19 cellular contexts compared by ENCODE assay signal in the genomic region with DNA sequence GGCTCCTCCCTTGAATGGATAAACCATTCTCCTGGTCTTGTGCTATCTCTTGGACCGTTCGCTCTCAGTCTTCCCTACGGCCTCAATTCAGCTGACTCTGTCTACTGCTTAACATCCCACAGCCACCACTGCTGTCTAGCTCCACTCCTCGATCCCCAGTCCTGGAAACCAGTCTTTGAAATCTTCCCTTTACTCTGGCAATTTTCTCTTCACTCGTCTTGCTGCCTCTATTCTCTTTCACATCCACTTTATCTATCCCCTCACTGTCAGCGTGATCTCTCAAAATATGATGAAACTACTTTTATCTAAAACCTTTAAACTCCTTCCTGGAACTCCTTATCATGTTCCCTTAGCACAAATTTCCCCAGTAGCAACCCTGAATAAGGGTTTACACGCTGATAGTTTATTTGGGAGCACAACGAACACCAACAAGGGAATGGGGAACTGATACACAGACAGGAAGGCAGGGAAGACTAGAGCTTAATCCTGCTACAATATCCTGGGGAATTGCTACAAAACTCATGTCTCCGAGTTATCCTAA.
DNase-seq lines count a peak whose midpoint lies in the region; TF ChIP-seq lines count a peak whose summit lies in the region.
"Had no signal": no experiment of that assay in that cellular context is flagged by ENCODE, and none has a peak within 500 bp of the region (broad histone marks: within the 10 kb centered on the region; RNA-seq: fewer than 3 reads in every experiment).

No MANE protein-coding gene starts in this region.

- H3K4me1 Mint-ChIP-seq in activated T-cell treated with anti-CD3 and anti-CD28 coated beads, Interleukin-2, amount 50 U/mL, for 24 hours (ENCODE audit: low read depth) = peaks cover 51% of the 10 kb centered on the region
- peaks cover 55% of the 10 kb centered on the region for H3K4me1 Mint-ChIP-seq in activated naive CD8-positive, alpha-beta T cell (ENCODE audit: low read depth)

- H3K9ac ChIP-seq in Loucy (ENCODE audit: low read depth, low read length, poor library complexity, severe bottlenecking) (no peak overlapping the region), smooth muscle cell (ENCODE audit: low read depth) (no peak overlapping the region)
- H3K9ac ChIP-seq: SK-N-SH had no signal

- WGBS in smooth muscle cell (ENCODE audit: low lambda C conversion rate) = 72% methylated on average over 9 of the region's 9 CpGs

- TF ChIP-seq CTCF in Loucy (conservative IDR thresholded peaks at IDR 0.05; ENCODE audit: low read length) (no peak), smooth muscle cell (IDR thresholded peaks at IDR 0.05; ENCODE audit: borderline replicate concordance, insufficient read depth, poor library complexity, severe bottlenecking) (no peak)

- H4K20me1 ChIP-seq in Loucy (ENCODE audit: insufficient read depth, low read length, poor library complexity, severe bottlenecking) (no peaks in the 10 kb centered on the region), smooth muscle cell (ENCODE audit: low read depth) (no peaks in the 10 kb centered on the region)

- no peak overlapping the region for H3K27ac ChIP-seq in smooth muscle cell (ENCODE audit: low read depth)
- H3K27ac ChIP-seq: esophagus muscularis mucosa, left ventricle myocardium inferior, sigmoid colon, suprapubic skin had no signal

- H3K4me2 ChIP-seq in Loucy (ENCODE audit: low read depth, low read length, poor library complexity, severe bottlenecking) (peak overlapping the region; percentile 71), smooth muscle cell (no peak overlapping the region)
- H3K4me2 ChIP-seq: SK-N-SH had no signal

- H3K36me3 Mint-ChIP-seq in activated T-cell treated with anti-CD3 and anti-CD28 coated beads, Interleukin-2, amount 50 U/mL, for 24 hours (ENCODE audit: low read depth) = peaks cover 1% of the 10 kb centered on the region
- peaks cover 9% of the 10 kb centered on the region for H3K36me3 Mint-ChIP-seq in activated naive CD8-positive, alpha-beta T cell

- H3K27me3 ChIP-seq in Loucy (ENCODE audit: insufficient read depth, low read length, poor library complexity, severe bottlenecking) (no peaks in the 10 kb centered on the region), smooth muscle cell (ENCODE audit: low read depth) (no peaks in the 10 kb centered on the region)
- H3K27me3 ChIP-seq: esophagus muscularis mucosa, Peyer's patch, sigmoid colon, suprapubic skin had no signal

- DNase-seq in activated T-cell treated with anti-CD3 and anti-CD28 coated beads, Interleukin-2, amount 50 U/mL, for 24 hours = no peak
- DNase-seq in activated T-cell treated with anti-CD3 and anti-CD28 coated beads, Interleukin-2, amount 50 U/mL, for 48 hours = no peak
- DNase-seq in smooth muscle cell (lab: John Stamatoyannopoulos, UW; ENCODE audit: unreplicated experiment) = no peak
- no peak for DNase-seq in GM03348 (ENCODE audit: low spot score)
- no peak for DNase-seq in NCI-H446 (lab: John Stamatoyannopoulos, UW)
- DNase-seq in NCI-H2196 treated with DMSO at 0.1 percent for 48 hours (lab: John Stamatoyannopoulos, UW; ENCODE audit: unreplicated experiment) = no peak
- DNase-seq: activated CD8-positive, alpha-beta memory T cell treated with anti-CD3 and anti-CD28 coated beads, Interleukin-2, amount 50 U/mL, for 4 hours; GOT3; left ventricle myocardium inferior; NCI-H2081; NCI-H526 treated with DMSO at 0.1 percent for 48 hours; Peyer's patch; sigmoid colon; SK-N-SH; stimulated activated CD4-positive, alpha-beta T cell treated with anti-CD3 and anti-CD28 coated beads, Interleukin-4, amount 100 ng/mL, for 1 hour had no signal

- H3K79me2 ChIP-seq in Loucy (ENCODE audit: insufficient read depth, low read length) (no peaks in the 10 kb centered on the region), smooth muscle cell (ENCODE audit: low read depth) (no peaks in the 10 kb centered on the region)

- H3K4me1 ChIP-seq in Loucy (ENCODE audit: insufficient read depth, low read length, poor library complexity, severe bottlenecking) (peaks cover 56% of the 10 kb centered on the region), smooth muscle cell (ENCODE audit: low read depth) (no peaks in the 10 kb centered on the region)
- H3K4me1 ChIP-seq: esophagus muscularis mucosa, left ventricle myocardium inferior, sigmoid colon, suprapubic skin had no signal

- H3K36me3 ChIP-seq in Loucy (ENCODE audit: insufficient read depth, low read length) = no peaks in the 10 kb centered on the region
- no peaks in the 10 kb centered on the region for H3K36me3 ChIP-seq in smooth muscle cell (ENCODE audit: low read depth)
- H3K36me3 ChIP-seq: esophagus muscularis mucosa, left ventricle myocardium inferior, Peyer's patch, sigmoid colon, suprapubic skin had no signal

- H3K9me3 ChIP-seq in Loucy (ENCODE audit: insufficient read depth, low read depth, low read length) (no peaks in the 10 kb centered on the region), smooth muscle cell (replicated peaks; ENCODE audit: low read depth) (no peaks in the 10 kb centered on the region)
- H3K9me3 ChIP-seq: esophagus muscularis mucosa, left ventricle myocardium inferior, Peyer's patch, sigmoid colon, SK-N-SH, suprapubic skin had no signal

- peak overlapping the region; percentile 53 for H2AFZ ChIP-seq in Loucy (ENCODE audit: low read length)
- peak overlapping the region; percentile 55 for H2AFZ ChIP-seq in smooth muscle cell (ENCODE audit: low read depth)

- H3K27ac Mint-ChIP-seq in activated T-cell treated with anti-CD3 and anti-CD28 coated beads, Interleukin-2, amount 50 U/mL, for 24 hours = peak overlapping the region; percentile 95
- H3K27ac Mint-ChIP-seq in activated naive CD8-positive, alpha-beta T cell = peak overlapping the region; percentile 98

- no peaks in the 10 kb centered on the region for H3K27me3 Mint-ChIP-seq in activated T-cell treated with anti-CD3 and anti-CD28 coated beads, Interleukin-2, amount 50 U/mL, for 24 hours
- H3K27me3 Mint-ChIP-seq in activated naive CD8-positive, alpha-beta T cell = no peaks in the 10 kb centered on the region

- H3K4me3 ChIP-seq in Loucy (ENCODE audit: low read length, poor library complexity, severe bottlenecking) = no peak overlapping the region
- H3K4me3 ChIP-seq in smooth muscle cell = no peak overlapping the region
- H3K4me3 ChIP-seq: esophagus muscularis mucosa, left ventricle myocardium inferior, Peyer's patch, sigmoid colon, suprapubic skin had no signal

- H3K9me2 ChIP-seq in Loucy (replicated peaks; ENCODE audit: low read depth, low read length) = no peaks in the 10 kb centered on the region
- H3K9me2 ChIP-seq: SK-N-SH had no signal

- H3F3A ChIP-seq in Loucy (ENCODE audit: low read depth) (peaks cover 16% of the 10 kb centered on the region), smooth muscle cell (ENCODE audit: low read depth) (no peaks in the 10 kb centered on the region)

- peaks cover 7% of the 10 kb centered on the region for H3K9me3 Mint-ChIP-seq in activated T-cell treated with anti-CD3 and anti-CD28 coated beads, Interleukin-2, amount 50 U/mL, for 24 hours
- H3K9me3 Mint-ChIP-seq in activated naive CD8-positive, alpha-beta T cell (ENCODE audit: low read depth) = peaks cover 6% of the 10 kb centered on the region

- no peak overlapping the region for H3K4me3 Mint-ChIP-seq in activated T-cell treated with anti-CD3 and anti-CD28 coated beads, Interleukin-2, amount 50 U/mL, for 24 hours
- H3K4me3 Mint-ChIP-seq in activated naive CD8-positive, alpha-beta T cell = peak overlapping the region; percentile 20
